8 cellular contexts compared by ENCODE assay signal in genomic region chr10:13100349-13101294, GRCh38. TPM values are rescaled to one million over a fixed set of nuclear protein-coding genes. Genes with fewer than 3 reads are reported as not detected.
A peak's percentile ranks its signal among the peaks of the same experiment; 100 is the strongest.
DNase-seq lines count a peak whose midpoint lies in the region; ATAC-seq and TF ChIP-seq lines count a peak whose summit lies in the region.

No MANE protein-coding gene starts in this region.

- DNase-seq in T-helper 17 cell (peak in 2 of 3 donors; percentile 16 to 23), colonic mucosa (peak; percentile 60), GDM1 (lab: John Stamatoyannopoulos, UW) (no peak)
- no peak for DNase-seq in stimulated activated naive B cell treated with anti-CD40 and anti-IgM and Interleukin-4, amounts not matched to agents 10 μg/mL and 1 μg/mL and 100 μg/mL, for 72 hours

- peak overlapping the region; percentile 74 to 94 (median 90) for H3K4me3 ChIP-seq in BLaER1 treated with 17β-estradiol and CSF1 and Interleukin-3, amounts not matched to agents 10 nM and 100 nM
- peak overlapping the region; percentile 76 for H3K4me3 ChIP-seq in colonic mucosa
- H3K4me3 ChIP-seq in liver (ENCODE audit: low read depth in 1 of 3, low read length in 3 of 3): peak overlapping the region; percentile 90 to 97 (median 90)

- H3K36me3 ChIP-seq in BLaER1 treated with 17β-estradiol and CSF1 and Interleukin-3, amounts not matched to agents 10 nM and 100 nM: peaks cover 0 to 24% (median 0%) of the 10 kb centered on the region in 11 experiments; a peak in 5 of 22 replicates
- H3K36me3 ChIP-seq in colonic mucosa (no peaks in the 10 kb centered on the region), liver (ENCODE audit: control insufficient read depth in 4 of 4, insufficient read depth in 3 of 4, low read depth in 1 of 4, low read length in 3 of 4) (peaks cover 0 to 1% (median 0%) of the 10 kb centered on the region in 4 donors)

- H3K9ac ChIP-seq in BLaER1 treated with 17β-estradiol and CSF1 and Interleukin-3, amounts not matched to agents 10 nM and 100 nM: peak overlapping the region; percentile 73 to 95 (median 85)
- peak overlapping the region; percentile 76 to 95 for H3K9ac ChIP-seq in colonic mucosa (ENCODE audit: low read depth in 2 of 2, low read length in 2 of 2)
- peak overlapping the region; percentile 40 to 97 for H3K9ac ChIP-seq in liver (ENCODE audit: low read depth in 1 of 2, low read length in 2 of 2)

- peak overlapping the region; percentile 97 for H3K4me3 Mint-ChIP-seq in T-helper 17 cell
- H3K4me3 Mint-ChIP-seq in stimulated activated naive B cell treated with anti-CD40 and anti-IgM and Interleukin-4, amounts not matched to agents 10 μg/mL and 1 μg/mL and 100 μg/mL, for 72 hours: peak overlapping the region; percentile 88 to 89

- no peak for TF ChIP-seq RAD21 in liver (IDR thresholded peaks at IDR 0.05)

- peak overlapping the region; percentile 99 for H3K27ac Mint-ChIP-seq in T-helper 17 cell
- H3K27ac Mint-ChIP-seq in stimulated activated naive B cell treated with anti-CD40 and anti-IgM and Interleukin-4, amounts not matched to agents 10 μg/mL and 1 μg/mL and 100 μg/mL, for 72 hours: peak overlapping the region; percentile 75

- H3K4me1 ChIP-seq in BLaER1 treated with 17β-estradiol and CSF1 and Interleukin-3, amounts not matched to agents 10 nM and 100 nM: peaks cover 6 to 24% (median 12%) of the 10 kb centered on the region in 10 experiments
- H3K4me1 ChIP-seq in colonic mucosa: no peaks in the 10 kb centered on the region
- peaks cover 1 to 44% (median 26%) of the 10 kb centered on the region in 4 donors for H3K4me1 ChIP-seq in liver (ENCODE audit: control insufficient read depth in 4 of 4, insufficient read depth in 4 of 4, low read length in 3 of 4)

- intact Hi-C loops in colonic mucosa (cut with DNase I): no loop called here

- peaks cover 48% of the 10 kb centered on the region for H3K4me1 Mint-ChIP-seq in T-helper 17 cell
- peaks cover 12 to 24% of the 10 kb centered on the region in 2 donors for H3K4me1 Mint-ChIP-seq in stimulated activated naive B cell treated with anti-CD40 and anti-IgM and Interleukin-4, amounts not matched to agents 10 μg/mL and 1 μg/mL and 100 μg/mL, for 72 hours

- H3K27me3 Mint-ChIP-seq in T-helper 17 cell: no peaks in the 10 kb centered on the region
- H3K27me3 Mint-ChIP-seq in stimulated activated naive B cell treated with anti-CD40 and anti-IgM and Interleukin-4, amounts not matched to agents 10 μg/mL and 1 μg/mL and 100 μg/mL, for 72 hours: peaks cover 0 to 7% of the 10 kb centered on the region in 2 donors

- H3K9me3 ChIP-seq in BLaER1 treated with 17β-estradiol and CSF1 and Interleukin-3, amounts not matched to agents 10 nM and 100 nM (replicated peaks in 1 of 11): no peaks in the 10 kb centered on the region
- no peaks in the 10 kb centered on the region for H3K9me3 ChIP-seq in T-helper 17 cell (ENCODE audit: control insufficient read depth, low read length, poor library complexity, severe bottlenecking)
- H3K9me3 ChIP-seq in colonic mucosa: no peaks in the 10 kb centered on the region
- H3K9me3 ChIP-seq in liver (ENCODE audit: control insufficient read depth in 4 of 4, low read length in 3 of 4): no peaks in the 10 kb centered on the region

- peaks cover 2% of the 10 kb centered on the region for H3K36me3 Mint-ChIP-seq in T-helper 17 cell (ENCODE audit: low read depth)
- no peaks in the 10 kb centered on the region for H3K36me3 Mint-ChIP-seq in stimulated activated naive B cell treated with anti-CD40 and anti-IgM and Interleukin-4, amounts not matched to agents 10 μg/mL and 1 μg/mL and 100 μg/mL, for 72 hours

- H4K20me1 ChIP-seq in BLaER1 treated with 17β-estradiol and CSF1 and Interleukin-3, amounts not matched to agents 10 nM and 100 nM: peaks cover 0 to 42% (median 0%) of the 10 kb centered on the region in 11 experiments; a peak in 6 of 22 replicates

- ATAC-seq in GM19025 (IDR thresholded peaks at IDR 0.05; ENCODE audit: low read depth, unreplicated experiment): peak; percentile 29
- ATAC-seq in HG03139 (IDR thresholded peaks at IDR 0.05; ENCODE audit: unreplicated experiment): peak; percentile 25
- ATAC-seq in T-helper 17 cell: peak; percentile 18
- peak; percentile 49 for ATAC-seq in stimulated activated naive B cell treated with anti-CD40 and anti-IgM and Interleukin-4, amounts not matched to agents 10 μg/mL and 1 μg/mL and 100 μg/mL, for 72 hours (replicated peaks)

- 2% methylated on average over 35 of the region's 35 CpGs for WGBS in liver

- H3K27ac ChIP-seq in BLaER1 treated with 17β-estradiol and CSF1 and Interleukin-3, amounts not matched to agents 10 nM and 100 nM: peak overlapping the region; percentile 61 to 95 (median 80)
- H3K27ac ChIP-seq in colonic mucosa (peak overlapping the region; percentile 93), liver (ENCODE audit: low read depth in 1 of 2, low read length in 2 of 2) (peak overlapping the region; percentile 83 to 93)

- peak overlapping the region; percentile 82 to 100 (median 92) for H3K4me2 ChIP-seq in BLaER1 treated with 17β-estradiol and CSF1 and Interleukin-3, amounts not matched to agents 10 nM and 100 nM

- TF ChIP-seq CTCF in colonic mucosa (IDR thresholded peaks at IDR 0.05): no peak
- no peak for TF ChIP-seq CTCF in liver (IDR thresholded peaks at IDR 0.05; ENCODE audit: low read depth, low read length, missing input control)

- no peaks in the 10 kb centered on the region for H3K27me3 ChIP-seq in BLaER1 treated with 17β-estradiol and CSF1 and Interleukin-3, amounts not matched to agents 10 nM and 100 nM
- H3K27me3 ChIP-seq in colonic mucosa: no peaks in the 10 kb centered on the region
- no peaks in the 10 kb centered on the region for H3K27me3 ChIP-seq in liver (ENCODE audit: control insufficient read depth in 4 of 4, insufficient read depth in 4 of 4, low read length in 3 of 4)

- no peaks in the 10 kb centered on the region for H3K9me3 Mint-ChIP-seq in stimulated activated naive B cell treated with anti-CD40 and anti-IgM and Interleukin-4, amounts not matched to agents 10 μg/mL and 1 μg/mL and 100 μg/mL, for 72 hours

TF ChIP-seq in liver, 16 proteins besides CTCF, POLR2A, EP300 and RAD21:
- TF ChIP-seq HNF4A (conservative IDR thresholded peaks at IDR 0.05) (peak; percentile 20 to 33), SP1 (IDR thresholded peaks at IDR 0.05) (peak; percentile 22), EGR1 (IDR thresholded peaks at IDR 0.05; ENCODE audit: low read depth in 2 of 2) (no peak), YY1 (IDR thresholded peaks at IDR 0.05) (peak; percentile 37), RXRA (IDR thresholded peaks at IDR 0.05) (peak in 1 of 2 donors; percentile 7), ZBTB33 (IDR thresholded peaks at IDR 0.05) (no peak)
TF ChIP-seq in liver: peak in this region for 4.

RNA-seq across cellular contexts. Expression of gene OPTN, which starts 0.7 kb away (rescaled TPM):
- total RNA-seq in T-helper 17 cell: 100 to 1,000 TPM; 158 to 160 TPM
- total RNA-seq in colonic mucosa: 100 to 1,000 TPM in 1 of 2 donors, 10 to 100 TPM in 1; 59.8 to 122 TPM
- total RNA-seq in liver: 10 to 100 TPM; 26.7 to 41.6 TPM
- polyA plus RNA-seq in liver: 10 to 100 TPM; 21.5 to 42.0 TPM

Comparison
In these comparisons a context has a peak if more than half of its experiments do, and no peak if none do; other contexts are left out.
1. DNase-seq: peak in T-helper 17 cell (2 of 3) and colonic mucosa (single experiment); none in stimulated activated naive B cell treated with anti-CD40 and anti-IgM and Interleukin-4, amounts not matched to agents 10 μg/mL and 1 μg/mL and 100 μg/mL, for 72 hours (single experiment) and GDM1 (single experiment).
2. Peak in every context shown above with its lines, with median percentiles within 50 percentile points of each other: H3K27ac ChIP-seq, H3K4me3 ChIP-seq, H3K9ac ChIP-seq and ATAC-seq.